Comparison of ENCODE assay signal across 8 cellular contexts in genomic region chr3:123702057-123702456, GRCh38.
DNase-seq lines count a peak whose midpoint lies in the region; ATAC-seq and TF ChIP-seq lines count a peak whose summit lies in the region.
"Not testable (repeated sequence)": the region's sequence is repeated elsewhere in the genome, so short reads cannot be mapped to it uniquely, and the experiment has no call there.

No MANE protein-coding gene starts in this region.

- not testable (repeated sequence) for H3K36me3 Mint-ChIP-seq in memory B cell

- H3K4me1 ChIP-seq in SJSA1 (replicated peaks): not testable (repeated sequence)

- H3K4me3 ChIP-seq in SJSA1; foreskin fibroblast (ENCODE audit: low read depth in 1 of 2, low read length in 2 of 2): not testable (repeated sequence)

- ATAC-seq in memory B cell (ENCODE audit: low read depth): peak; percentile 37

- H3K27me3 ChIP-seq in SJSA1 (replicated peaks): not testable (repeated sequence)

- not testable (repeated sequence) for H3K36me3 ChIP-seq in SJSA1

- H3K4me1 Mint-ChIP-seq in memory B cell: not testable (repeated sequence)

- CTCF ChIA-PET in HEK293T (lab: Yijun Ruan, JAX): interaction anchor here (0.6 to 1.2 kb wide), 3 partner anchors 21 to 212 kb away, joined by 3 to 4 read pairs (median 4); no protein-coding TSS in a partner anchor

- POLR2A ChIA-PET in HEK293T (lab: Yijun Ruan, JAX): not testable (repeated sequence)

- H3K27ac Mint-ChIP-seq in memory B cell: not testable (repeated sequence)

- peak; percentile 38 for TF ChIP-seq CTCF in foreskin fibroblast (IDR thresholded peaks at IDR 0.05; ENCODE audit: low read depth, low read length)

- DNase-seq in Caki2 (ENCODE audit: low read depth) (peak; percentile 23), HEK293T (ENCODE audit: extremely low spot score) (peak; percentile 57), NCI-H2081 (lab: John Stamatoyannopoulos, UW) (peak; percentile 45 to 52), SJSA1 (ENCODE audit: low read depth in 1 of 2, low spot score in 2 of 2) (peak; percentile 34 to 73), anterior cingulate cortex (lab: John Stamatoyannopoulos, UW) (peak in 38 of 58 donors; percentile 7 to 69 (median 36)), foreskin fibroblast (peak; percentile 46 to 79)
- not testable (repeated sequence) for DNase-seq in memory B cell (ENCODE audit: low spot score in 2 of 2)
- DNase-seq in stimulated activated CD4-positive, alpha-beta T cell treated with anti-CD3 and anti-CD28 coated beads, Interleukin-4, amount 100 ng/mL, for 48 hours (ENCODE audit: low read depth in 2 of 2): peak; percentile 6 to 13

- not testable (repeated sequence) for H3K4me3 Mint-ChIP-seq in memory B cell

- H3K9me3 ChIP-seq in SJSA1 (replicated peaks): not testable (repeated sequence)

- H3K9me3 Mint-ChIP-seq in memory B cell: not testable (repeated sequence)

- in situ Hi-C loops in Caki2 (cut with HindIII; ENCODE audit: low pct_unique_long_range_greater_than_20kb, low sequenced_read_pairs): not testable (repeated sequence)

- H3K27ac ChIP-seq in SJSA1: not testable (repeated sequence)

- H3K27me3 Mint-ChIP-seq in memory B cell: not testable (repeated sequence)
